In genomic region chr5:56215019-56215830, GRCh38 we compare ENCODE assay signal across 1 cellular context.
TF ChIP-seq lines count a peak whose summit lies in the region.

No MANE protein-coding gene starts in this region.

TF ChIP-seq in HepG2, 621 proteins besides CTCF, POLR2A, EP300 and RAD21 (continued from another document and continues in another):
- no peak for TF ChIP-seq MYNN (CRISPR knock-in tag; IDR thresholded peaks at IDR 0.05; ENCODE audit: low read depth)
- no peak for TF ChIP-seq SOX6 (IDR thresholded peaks at IDR 0.05)
- TF ChIP-seq SOX6 (CRISPR knock-in tag; IDR thresholded peaks at IDR 0.05): peak; percentile 68
- peak; percentile 39; the same call in 1 of the 2 replicates for TF ChIP-seq ATF2 (CRISPR knock-in tag; IDR thresholded peaks at IDR 0.05)
- no peak for TF ChIP-seq ZNF513 (CRISPR knock-in tag; conservative IDR thresholded peaks at IDR 0.05)
- no peak for TF ChIP-seq PHF20 (CRISPR knock-in tag; IDR thresholded peaks at IDR 0.05)
- TF ChIP-seq HOXA9 (CRISPR knock-in tag; IDR thresholded peaks at IDR 0.05; ENCODE audit: borderline replicate concordance): no peak
- no peak for TF ChIP-seq DNMT1 (CRISPR knock-in tag; IDR thresholded peaks at IDR 0.05)
- no peak for TF ChIP-seq ZNF761 (CRISPR knock-in tag; conservative IDR thresholded peaks at IDR 0.05)
- TF ChIP-seq REPIN1 (CRISPR knock-in tag; IDR thresholded peaks at IDR 0.05; ENCODE audit: borderline replicate concordance, low read depth): 0 out of 2 replicates have a peak, but pooled peaks have one; percentile 16
- peak; percentile 26; the same call in 1 of the 2 replicates for TF ChIP-seq JUN (CRISPR knock-in tag; IDR thresholded peaks at IDR 0.05)
- TF ChIP-seq YY1 (IDR thresholded peaks at IDR 0.05; ENCODE audit: insufficient read depth, insufficient replicate concordance, low read depth, low read length): no peak
- TF ChIP-seq IKZF1 (IDR thresholded peaks at IDR 0.05): no peak
- TF ChIP-seq SP5 (CRISPR knock-in tag; IDR thresholded peaks at IDR 0.05; ENCODE audit: borderline replicate concordance, low read depth): 0 out of 2 replicates have a peak, but pooled peaks have one; percentile 31
- TF ChIP-seq NR2F6 (IDR thresholded peaks at IDR 0.05): peak; percentile 60; the same call in 1 of the 2 replicates
- TF ChIP-seq NR2F6 (CRISPR knock-in tag; IDR thresholded peaks at IDR 0.05): peak; percentile 35; the same call in 1 of the 2 replicates
- TF ChIP-seq ZNF280B (CRISPR knock-in tag; IDR thresholded peaks at IDR 0.05; ENCODE audit: borderline replicate concordance): no peak
- no peak for TF ChIP-seq ISX (CRISPR knock-in tag; conservative IDR thresholded peaks at IDR 0.05)
- 0 out of 2 replicates have a peak, but pooled peaks have one; percentile 32 for TF ChIP-seq ZSCAN25 (CRISPR knock-in tag; IDR thresholded peaks at IDR 0.05)
- TF ChIP-seq SKIL (CRISPR knock-in tag; IDR thresholded peaks at IDR 0.05; ENCODE audit: borderline replicate concordance): no peak
- no peak for TF ChIP-seq ZNF17 (CRISPR knock-in tag; IDR thresholded peaks at IDR 0.05)
- TF ChIP-seq ETV6 (CRISPR knock-in tag; conservative IDR thresholded peaks at IDR 0.05): no peak
- peak; percentile 52 for TF ChIP-seq DPF2 (CRISPR knock-in tag; IDR thresholded peaks at IDR 0.05; ENCODE audit: borderline replicate concordance, low read depth)
- TF ChIP-seq ATF6 (CRISPR knock-in tag; conservative IDR thresholded peaks at IDR 0.05): no peak
- TF ChIP-seq PITX1 (CRISPR knock-in tag; IDR thresholded peaks at IDR 0.05): no peak; the same call in 1 of the 2 replicates
- TF ChIP-seq ZBTB44 (CRISPR knock-in tag; IDR thresholded peaks at IDR 0.05): no peak
- no peak for TF ChIP-seq U2AF2 (IDR thresholded peaks at IDR 0.05; ENCODE audit: low read depth, low read length)
- no peak for TF ChIP-seq ZNF619 (CRISPR knock-in tag; IDR thresholded peaks at IDR 0.05)
- no peak for TF ChIP-seq ZEB1 (IDR thresholded peaks at IDR 0.05; ENCODE audit: insufficient replicate concordance, low read depth)
- no peak for TF ChIP-seq ZNF546 (CRISPR knock-in tag; conservative IDR thresholded peaks at IDR 0.05)
- TF ChIP-seq ZNF878 (CRISPR knock-in tag; IDR thresholded peaks at IDR 0.05): 0 out of 2 replicates have a peak, but pooled peaks have one; percentile 43
- TF ChIP-seq TARDBP (CRISPR knock-in tag; IDR thresholded peaks at IDR 0.05): peak; percentile 17; the same call in 1 of the 2 replicates
- peak; percentile 72 for TF ChIP-seq ZMYM3 (CRISPR knock-in tag; IDR thresholded peaks at IDR 0.05)
- no peak for TF ChIP-seq ATF3 (CRISPR knock-in tag; IDR thresholded peaks at IDR 0.05)
- TF ChIP-seq AFF4 (CRISPR knock-in tag; IDR thresholded peaks at IDR 0.05): no peak
- TF ChIP-seq SOX13 (IDR thresholded peaks at IDR 0.05): no peak
- TF ChIP-seq SOX13 (CRISPR knock-in tag; conservative IDR thresholded peaks at IDR 0.05 in 1 of 2, IDR thresholded peaks at IDR 0.05 in 1 of 2): peak in 1 of 2 experiments; percentile 80; a peak in 2 of 4 replicates
- no peak for TF ChIP-seq FOXC1 (CRISPR knock-in tag; IDR thresholded peaks at IDR 0.05; ENCODE audit: borderline replicate concordance)
- TF ChIP-seq TERF1 (CRISPR knock-in tag; IDR thresholded peaks at IDR 0.05): no peak
- peak; percentile 69; the same call in 1 of the 2 replicates for TF ChIP-seq ZNF503 (CRISPR knock-in tag; IDR thresholded peaks at IDR 0.05)
- TF ChIP-seq ZMYM4 (CRISPR knock-in tag; IDR thresholded peaks at IDR 0.05): no peak
- TF ChIP-seq PLSCR1 (CRISPR knock-in tag; IDR thresholded peaks at IDR 0.05; ENCODE audit: borderline replicate concordance): no peak
